In the genomic region with DNA sequence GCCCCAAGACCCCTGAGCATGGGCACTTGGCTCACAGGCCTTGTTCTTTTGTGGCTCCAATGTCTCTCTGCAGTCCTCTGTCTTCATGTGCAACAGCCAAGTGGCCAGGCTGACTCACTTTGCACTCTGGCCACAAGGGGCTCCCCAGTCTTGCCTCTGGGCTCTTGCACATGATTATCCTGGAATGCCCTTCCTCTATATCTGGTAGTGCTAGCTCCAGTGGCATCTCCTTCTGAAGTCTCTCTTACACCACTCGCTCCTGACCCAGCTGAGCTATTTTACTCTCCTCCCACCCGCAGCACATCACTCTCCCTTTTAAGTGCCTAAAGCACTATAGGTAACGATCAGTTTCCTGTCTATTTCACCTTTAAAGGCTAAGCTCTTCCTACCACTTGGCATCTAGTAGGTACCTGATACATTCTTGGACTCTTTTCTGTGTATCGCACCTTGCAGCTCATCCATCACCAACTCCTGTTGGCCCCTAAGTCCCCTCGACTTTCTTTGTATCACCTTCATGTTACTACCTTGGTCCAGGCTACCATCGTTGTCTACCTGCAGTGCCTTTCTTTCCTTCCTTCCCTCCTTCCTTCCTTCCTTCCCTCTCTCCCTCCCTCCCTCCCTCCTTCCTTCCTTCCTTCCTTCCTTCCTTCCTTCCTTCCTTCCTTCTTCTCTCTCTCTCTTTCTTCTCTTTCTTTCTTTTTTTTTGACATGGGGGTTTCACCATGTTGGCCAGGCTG, we compare ENCODE assay signal across 9 cellular contexts. TPM values are rescaled to one million over a fixed set of nuclear protein-coding genes. Genes with fewer than 3 reads are reported as not detected.
DNase-seq lines count a peak whose midpoint lies in the region; ATAC-seq and TF ChIP-seq lines count a peak whose summit lies in the region.
"Had no signal": no experiment of that assay in that cellular context is flagged by ENCODE, and none has a peak within 500 bp of the region (broad histone marks: within the 10 kb centered on the region; RNA-seq: fewer than 3 reads in every experiment).

No MANE protein-coding gene starts in this region.

- 82 to 87% (median 84%) methylated on average over 6 of the region's 6 CpGs for WGBS in adrenal gland, 4 donors
- WGBS in liver, result 83% methylated on average over 6 of the region's 6 CpGs

- no peaks in the 10 kb centered on the region for H3K9me3 ChIP-seq in adrenal gland (replicated peaks in 1 of 3)
- no peaks in the 10 kb centered on the region for H3K9me3 ChIP-seq in liver (ENCODE audit: control insufficient read depth in 4 of 4, low read length in 3 of 4)
- H3K9me3 ChIP-seq: neutrophil had no signal

- TF ChIP-seq RAD21 in liver (IDR thresholded peaks at IDR 0.05), result peak; percentile 14 to 54

- H3K27ac ChIP-seq in adrenal gland, result no peak overlapping the region
- H3K27ac ChIP-seq in liver (ENCODE audit: low read depth in 1 of 2, low read length in 2 of 2), result no peak overlapping the region
- H3K27ac ChIP-seq: neutrophil had no signal

- TF ChIP-seq CTCF in adrenal gland (IDR thresholded peaks at IDR 0.05) (peak in 2 of 6 experiments; percentile 23 to 46), liver (IDR thresholded peaks at IDR 0.05; ENCODE audit: low read depth, low read length, missing input control) (no peak)

- no peak overlapping the region for H3K9ac ChIP-seq in liver (ENCODE audit: low read depth in 1 of 2, low read length in 2 of 2)

- DNase-seq in Daoy (ENCODE audit: low read depth) (peak; percentile 73), KBM-7 (peak; percentile 24), adrenal gland (peak in 4 of 7 donors; percentile 19 to 53 (median 38)), T1000 (lab: John Stamatoyannopoulos, UW) (no peak)

- in situ Hi-C loops in KBM-7 (cut with MboI; ENCODE audit: low pct_unique_long_range_greater_than_20kb, low sequenced_read_pairs), result no loop called here

- no peak overlapping the region for H3K4me3 ChIP-seq in adrenal gland
- no peak overlapping the region for H3K4me3 ChIP-seq in liver (ENCODE audit: low read depth in 1 of 3, low read length in 3 of 3)

- H3K4me1 ChIP-seq in adrenal gland (replicated peaks in 1 of 2) (peaks cover 10 to 11% of the 10 kb centered on the region in 2 donors), liver (ENCODE audit: control insufficient read depth in 4 of 4, insufficient read depth in 4 of 4, low read length in 3 of 4) (peaks cover 0 to under 1% (median 0%) of the 10 kb centered on the region in 4 donors)

- no peaks in the 10 kb centered on the region for H3K36me3 ChIP-seq in adrenal gland (replicated peaks in 1 of 2)
- H3K36me3 ChIP-seq in liver (ENCODE audit: control insufficient read depth in 4 of 4, insufficient read depth in 3 of 4, low read depth in 1 of 4, low read length in 3 of 4), result no peaks in the 10 kb centered on the region
- H3K36me3 ChIP-seq: neutrophil had no signal

- ATAC-seq in GM18873 (IDR thresholded peaks at IDR 0.05; ENCODE audit: low FRiP score, unreplicated experiment) (no peak), GM21390 (IDR thresholded peaks at IDR 0.05; ENCODE audit: unreplicated experiment) (no peak), GM18858 (IDR thresholded peaks at IDR 0.05; ENCODE audit: unreplicated experiment) (no peak)

- intact Hi-C loops in adrenal gland (cut with DNase I), result no loop called here

- H3K27me3 ChIP-seq in adrenal gland, result peaks cover 10% of the 10 kb centered on the region
- peaks cover 0 to 4% (median 1%) of the 10 kb centered on the region in 4 donors for H3K27me3 ChIP-seq in liver (ENCODE audit: control insufficient read depth in 4 of 4, insufficient read depth in 4 of 4, low read length in 3 of 4)

- no peak for TF ChIP-seq POLR2A in adrenal gland (IDR thresholded peaks at IDR 0.05)

TF ChIP-seq in liver, 16 proteins besides CTCF, POLR2A, EP300 and RAD21:
- no peak for TF ChIP-seq EGR1 (IDR thresholded peaks at IDR 0.05; ENCODE audit: low read depth in 2 of 2)
- TF ChIP-seq NR2F2 (IDR thresholded peaks at IDR 0.05), result no peak
- no peak for TF ChIP-seq REST (IDR thresholded peaks at IDR 0.05)
- TF ChIP-seq TAF1 (conservative IDR thresholded peaks at IDR 0.05), result no peak
- TF ChIP-seq RXRA (IDR thresholded peaks at IDR 0.05), result no peak
- TF ChIP-seq SP1 (IDR thresholded peaks at IDR 0.05), result no peak
- no peak for TF ChIP-seq FOXA1 (IDR thresholded peaks at IDR 0.05)
- no peak for TF ChIP-seq JUND (IDR thresholded peaks at IDR 0.05)
- TF ChIP-seq HNF4A (conservative IDR thresholded peaks at IDR 0.05), result no peak
- TF ChIP-seq GABPA (IDR thresholded peaks at IDR 0.05 in 1 of 2, conservative IDR thresholded peaks at IDR 0.05 in 1 of 2), result no peak
- no peak for TF ChIP-seq ATF3 (IDR thresholded peaks at IDR 0.05)
- TF ChIP-seq ZBTB33 (IDR thresholded peaks at IDR 0.05), result no peak
- TF ChIP-seq FOXA2 (IDR thresholded peaks at IDR 0.05), result no peak
- TF ChIP-seq, protein P1, sequence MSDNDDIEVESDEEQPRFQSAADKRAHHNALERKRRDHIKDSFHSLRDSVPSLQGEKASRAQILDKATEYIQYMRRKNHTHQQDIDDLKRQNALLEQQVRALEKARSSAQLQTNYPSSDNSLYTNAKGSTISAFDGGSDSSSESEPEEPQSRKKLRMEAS (IDR thresholded peaks at IDR 0.05), result no peak
- TF ChIP-seq HNF4G (IDR thresholded peaks at IDR 0.05), result no peak
- TF ChIP-seq YY1 (IDR thresholded peaks at IDR 0.05), result no peak
TF ChIP-seq in liver: peak in this region for 0.

RNA-seq across cellular contexts. Expression of gene ADRA1D, which starts 21.8 kb away (rescaled TPM):
- total RNA-seq in Daoy (2014; rRNA removed; shearing (Covaris generic)), result not detected in 2 replicates
- total RNA-seq in adrenal gland (1 to 10 TPM in 2 of 8 donors, under 1 TPM in 6; 0.24 to 2.2 (median 0.52) TPM), liver (under 1 TPM in 1 of 2 donors, not detected in 1; under 0.01 TPM)
- polyA plus RNA-seq in adrenal gland (under 1 TPM; 0.26 to 0.88 (median 0.48) TPM), liver (under 1 TPM in 1 of 2 donors, not detected in 1; 0.03 TPM)
